Comparison of ENCODE assay signal across 23 cellular contexts in the genomic region with DNA sequence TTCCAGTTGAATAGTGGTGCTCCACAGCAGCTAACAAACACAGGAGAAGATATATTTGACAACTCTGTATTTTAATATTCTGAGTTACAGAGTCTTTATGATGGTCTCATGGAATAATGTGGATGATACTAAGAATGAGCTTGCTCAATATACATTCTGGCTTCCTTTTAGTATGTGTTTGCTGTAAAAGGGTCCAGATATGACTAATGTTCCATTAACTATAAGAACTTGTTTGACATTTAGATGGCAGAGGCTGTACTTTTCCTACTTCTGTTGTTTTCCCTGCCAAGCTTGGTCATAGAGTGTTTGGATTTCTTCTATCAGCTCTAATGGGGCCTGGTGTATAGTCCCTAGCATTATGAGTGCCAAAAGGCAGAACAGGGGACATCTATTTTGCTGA.
DNase-seq lines count a peak whose midpoint lies in the region; TF ChIP-seq lines count a peak whose summit lies in the region.
"Had no signal": no experiment of that assay in that cellular context is flagged by ENCODE, and none has a peak within 500 bp of the region (broad histone marks: within the 10 kb centered on the region; RNA-seq: fewer than 3 reads in every experiment).

No MANE protein-coding gene starts in this region.

- no peak overlapping the region for H3K4me3 Mint-ChIP-seq in activated T-cell treated with anti-CD3 and anti-CD28 coated beads, Interleukin-2, amount 50 U/mL, for 24 hours
- no peak overlapping the region for H3K4me3 Mint-ChIP-seq in activated naive CD8-positive, alpha-beta T cell treated with anti-CD3 and anti-CD28 coated beads for 36 hours
- H3K4me3 Mint-ChIP-seq: CD8-positive, alpha-beta memory T cell had no signal

- H3K9me3 ChIP-seq in vagina = no peaks in the 10 kb centered on the region

- peaks cover 70% of the 10 kb centered on the region for H3K36me3 Mint-ChIP-seq in activated T-cell treated with anti-CD3 and anti-CD28 coated beads, Interleukin-2, amount 50 U/mL, for 24 hours (ENCODE audit: low read depth)
- H3K36me3 Mint-ChIP-seq in activated naive CD8-positive, alpha-beta T cell treated with anti-CD3 and anti-CD28 coated beads for 36 hours = peaks cover 43% of the 10 kb centered on the region

- intact Hi-C loops in vagina (cut with DNase I) = no loop called here

- H3K27ac ChIP-seq in vagina = peak overlapping the region; percentile 11
- H3K27ac ChIP-seq: C4-2B, HL-60 had no signal

- H3K27me3 Mint-ChIP-seq in activated T-cell treated with anti-CD3 and anti-CD28 coated beads, Interleukin-2, amount 50 U/mL, for 24 hours = no peaks in the 10 kb centered on the region
- no peaks in the 10 kb centered on the region for H3K27me3 Mint-ChIP-seq in activated naive CD8-positive, alpha-beta T cell treated with anti-CD3 and anti-CD28 coated beads for 36 hours
- H3K27me3 Mint-ChIP-seq: CD8-positive, alpha-beta memory T cell had no signal

- no peaks in the 10 kb centered on the region for H3K9me3 Mint-ChIP-seq in activated T-cell treated with anti-CD3 and anti-CD28 coated beads, Interleukin-2, amount 50 U/mL, for 24 hours
- H3K9me3 Mint-ChIP-seq in activated naive CD8-positive, alpha-beta T cell treated with anti-CD3 and anti-CD28 coated beads for 36 hours = no peaks in the 10 kb centered on the region
- H3K9me3 Mint-ChIP-seq: CD8-positive, alpha-beta memory T cell had no signal

- H3K4me1 ChIP-seq in vagina = peaks cover 8% of the 10 kb centered on the region

- peak overlapping the region; percentile 23 for H3K27ac Mint-ChIP-seq in activated T-cell treated with anti-CD3 and anti-CD28 coated beads, Interleukin-2, amount 50 U/mL, for 24 hours
- H3K27ac Mint-ChIP-seq in activated naive CD8-positive, alpha-beta T cell treated with anti-CD3 and anti-CD28 coated beads for 36 hours = peak overlapping the region; percentile 84

- TF ChIP-seq POLR2A in vagina (IDR thresholded peaks at IDR 0.05) = no peak

- peaks cover 6% of the 10 kb centered on the region for H3K4me1 Mint-ChIP-seq in activated T-cell treated with anti-CD3 and anti-CD28 coated beads, Interleukin-2, amount 50 U/mL, for 24 hours (ENCODE audit: low read depth)
- peaks cover 16% of the 10 kb centered on the region for H3K4me1 Mint-ChIP-seq in activated naive CD8-positive, alpha-beta T cell treated with anti-CD3 and anti-CD28 coated beads for 36 hours

- peaks cover 0 to 4% of the 10 kb centered on the region in 2 donors for H3K36me3 ChIP-seq in vagina

- H3K27me3 ChIP-seq in vagina = no peaks in the 10 kb centered on the region

- H3K4me3 ChIP-seq in fibroblast of villous mesenchyme (ENCODE audit: low read depth, low read length) (no peak overlapping the region), vagina (no peak overlapping the region)

- no peak for DNase-seq in activated T-cell treated with anti-CD3 and anti-CD28 coated beads, Interleukin-2, amount 50 U/mL, for 24 hours
- DNase-seq in activated T-cell treated with anti-CD3 and anti-CD28 coated beads for 4 hours (no peak), fibroblast of villous mesenchyme (ENCODE audit: low read depth) (peak; percentile 21), vagina (ENCODE audit: extremely low spot score in 2 of 2) (no peak), GM19240 (ENCODE audit: insufficient read length, low spot score) (no peak), mesenteric fat pad (ENCODE audit: low spot score) (no peak)
- DNase-seq in activated naive CD8-positive, alpha-beta T cell treated with anti-CD3 and anti-CD28 coated beads for 36 hours = no peak
- DNase-seq: Calu3; CD8-positive, alpha-beta memory T cell; DMS153; GOT3; HCEC 1CT; KG1; NCI-H1092; NCI-H1436; NCI-H187 treated with DMSO at 0.1 percent for 48 hours; NCI-H2107; NCI-H446 treated with DMSO at 0.1 percent for 48 hours; NCI-H526 treated with DMSO at 0.1 percent for 48 hours; PC-3; SHP77 had no signal

- TF ChIP-seq CTCF in fibroblast of villous mesenchyme (IDR thresholded peaks at IDR 0.05; ENCODE audit: insufficient read depth, low read depth, low read length) = no peak
- no peak for TF ChIP-seq CTCF in vagina (IDR thresholded peaks at IDR 0.05)
